Comparison of ENCODE assay signal across 17 cellular contexts in the genomic region with DNA sequence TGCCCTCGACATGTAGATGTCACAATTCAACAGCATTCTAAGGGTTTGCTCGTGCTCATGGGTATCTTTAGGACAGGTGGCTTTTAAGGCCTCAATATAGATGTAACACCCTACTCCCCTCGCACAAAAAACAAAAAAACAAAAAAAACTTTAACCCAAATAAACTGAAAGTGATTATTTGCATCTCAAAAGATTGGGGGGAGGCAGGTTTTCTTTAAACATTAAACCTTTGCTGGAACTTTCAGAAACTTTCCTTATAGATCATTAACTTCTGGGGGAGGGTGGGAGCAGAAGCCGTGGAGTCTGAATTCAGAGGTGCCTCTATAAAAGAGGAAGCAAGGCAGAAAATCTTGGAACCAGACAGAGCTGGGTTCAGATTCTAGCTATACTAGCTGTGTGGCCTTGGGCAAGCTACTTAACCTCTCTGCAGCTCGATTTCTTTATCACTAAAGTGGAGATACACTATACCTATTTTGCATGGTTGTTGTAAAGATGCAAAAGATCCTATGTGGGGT. TPM values are rescaled to one million over a fixed set of nuclear protein-coding genes. Genes with fewer than 3 reads are reported as not detected.
DNase-seq lines count a peak whose midpoint lies in the region; ATAC-seq and TF ChIP-seq lines count a peak whose summit lies in the region.
"Had no signal": no experiment of that assay in that cellular context is flagged by ENCODE, and none has a peak within 500 bp of the region (broad histone marks: within the 10 kb centered on the region; RNA-seq: fewer than 3 reads in every experiment).

No MANE protein-coding gene starts in this region.

- H3K4me1 ChIP-seq in heart left ventricle, result peaks cover 0 to 30% (median 15%) of the 10 kb centered on the region in 12 donors

- H3K27ac ChIP-seq in heart left ventricle, result no peak overlapping the region
- H3K27ac ChIP-seq: lower lobe of right lung, ovary had no signal

- H3K4me3 ChIP-seq in heart left ventricle, result no peak overlapping the region
- H3K4me3 ChIP-seq: lower lobe of right lung, ovary had no signal

- DNase-seq in NCI-H1105 (lab: John Stamatoyannopoulos, UW) (no peak), heart left ventricle (no peak)
- DNase-seq in activated effector memory CD4-positive, alpha-beta T cell treated with anti-CD3 and anti-CD28 coated beads, Interleukin-2, amount 50 U/mL, for 16 hours, result no peak
- DNase-seq: anterior cingulate cortex; effector memory CD4-positive, alpha-beta T cell; glutamatergic neuron; lower lobe of right lung; NCI-H1417 treated with DMSO at 0.1 percent for 48 hours; NCI-H526 treated with DMSO at 0.1 percent for 48 hours; ovary; Right ventricle myocardium superior had no signal

- no peak for TF ChIP-seq POLR2A in heart left ventricle (IDR thresholded peaks at IDR 0.05)

- intact Hi-C loops in heart left ventricle (cut with DNase I), result no loop called here

- no peak for TF ChIP-seq CTCF in heart left ventricle (IDR thresholded peaks at IDR 0.05)

- whole genome bisulfite sequencing in heart left ventricle, 4 donors, result 74 to 91% (median 81%) methylated on average over 5 of the region's 5 CpGs

- H3K9me3 ChIP-seq in heart left ventricle, result no peaks in the 10 kb centered on the region
- H3K9me3 ChIP-seq: lower lobe of right lung, ovary had no signal

- H3K27me3 ChIP-seq in heart left ventricle, result peaks cover 0 to 18% (median 0%) of the 10 kb centered on the region in 9 donors
- H3K27me3 ChIP-seq: ovary had no signal

- H3K36me3 ChIP-seq in heart left ventricle, result no peaks in the 10 kb centered on the region
- H3K36me3 ChIP-seq: lower lobe of right lung, ovary had no signal

- ATAC-seq in GM18502 (IDR thresholded peaks at IDR 0.05; ENCODE audit: poor library complexity, unreplicated experiment), result peak; percentile 46
- peak; percentile 35 for ATAC-seq in GM19397 (IDR thresholded peaks at IDR 0.05; ENCODE audit: unreplicated experiment)
- ATAC-seq in HG02763 (IDR thresholded peaks at IDR 0.05; ENCODE audit: unreplicated experiment), result peak; percentile 46
- ATAC-seq in HG03571 (IDR thresholded peaks at IDR 0.05; ENCODE audit: unreplicated experiment), result peak; percentile 43
- ATAC-seq in HG02571 (IDR thresholded peaks at IDR 0.05; ENCODE audit: unreplicated experiment), result no peak
- ATAC-seq in heart left ventricle, result no peak
- ATAC-seq: lower lobe of right lung; stimulated activated memory B cell treated with anti-CD40 and anti-IgM and Interleukin-4, amounts not matched to agents 10 μg/mL and 1 μg/mL and 100 μg/mL, for 72 hours had no signal

RNA-seq across cellular contexts. Expression of a gene that starts 3.2 kb away (rescaled TPM):
- total RNA-seq in heart left ventricle, result 10 to 100 TPM in 1 of 9 donors, 1 to 10 TPM in 8; 4.3 to 12.1 (median 6.5) TPM
- 1 to 10 TPM; 6.3 to 9.4 TPM for polyA plus RNA-seq in heart left ventricle

Comparison
In these comparisons a context has a peak if more than half of its experiments do, and no peak if none do; other contexts are left out.
1. ATAC-seq: peak in GM18502 (single experiment), GM19397 (single experiment), HG02763 (single experiment) and HG03571 (single experiment); none in HG02571 (single experiment) and heart left ventricle (0 of 4).